1 cellular context compared by ENCODE assay signal in the genomic region with DNA sequence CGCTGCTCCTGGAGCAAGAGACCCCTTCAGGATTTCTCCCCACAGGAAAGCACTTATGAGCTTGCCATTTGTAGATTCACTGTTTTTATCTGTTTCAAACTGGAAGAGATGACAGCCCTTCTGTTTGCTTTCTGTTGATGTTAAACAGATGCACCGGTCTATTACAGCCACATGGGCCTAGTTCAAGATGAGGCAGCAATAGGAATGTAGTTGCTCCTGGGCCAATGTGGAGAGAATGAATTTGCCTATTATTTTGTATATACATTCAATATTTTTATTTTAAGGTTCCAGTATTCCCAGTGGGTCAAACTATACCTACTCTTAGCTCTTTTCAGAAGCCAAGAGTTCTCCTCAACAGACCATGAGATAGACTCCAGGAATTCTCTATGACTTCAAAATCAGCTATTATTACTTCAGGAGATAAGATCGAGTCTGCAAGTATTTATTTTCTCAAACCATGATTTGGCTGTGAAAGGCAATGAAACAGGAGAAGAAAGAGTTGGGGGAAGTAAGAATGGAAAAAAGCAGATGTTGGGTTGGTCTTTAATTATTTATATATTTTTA.
TF ChIP-seq lines count a peak whose summit lies in the region.

No MANE protein-coding gene starts in this region.

TF ChIP-seq in SK-N-SH, 30 proteins besides CTCF, POLR2A, EP300 and RAD21 (continued from another document):
- TF ChIP-seq, protein P1, sequence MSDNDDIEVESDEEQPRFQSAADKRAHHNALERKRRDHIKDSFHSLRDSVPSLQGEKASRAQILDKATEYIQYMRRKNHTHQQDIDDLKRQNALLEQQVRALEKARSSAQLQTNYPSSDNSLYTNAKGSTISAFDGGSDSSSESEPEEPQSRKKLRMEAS (IDR thresholded peaks at IDR 0.05; ENCODE audit: low read depth): no peak
- peak; percentile 92 for TF ChIP-seq TCF12 (IDR thresholded peaks at IDR 0.05)
- TF ChIP-seq GATA2 (CRISPR knock-in tag; IDR thresholded peaks at IDR 0.05): peak; percentile 92
- no peak for TF ChIP-seq EZH2phosphoT487 (IDR thresholded peaks at IDR 0.05; ENCODE audit: borderline replicate concordance, low read depth)
- TF ChIP-seq JUND (IDR thresholded peaks at IDR 0.05): peak; percentile 26; the same call in 1 of the 2 replicates
- TF ChIP-seq, protein P2, sequence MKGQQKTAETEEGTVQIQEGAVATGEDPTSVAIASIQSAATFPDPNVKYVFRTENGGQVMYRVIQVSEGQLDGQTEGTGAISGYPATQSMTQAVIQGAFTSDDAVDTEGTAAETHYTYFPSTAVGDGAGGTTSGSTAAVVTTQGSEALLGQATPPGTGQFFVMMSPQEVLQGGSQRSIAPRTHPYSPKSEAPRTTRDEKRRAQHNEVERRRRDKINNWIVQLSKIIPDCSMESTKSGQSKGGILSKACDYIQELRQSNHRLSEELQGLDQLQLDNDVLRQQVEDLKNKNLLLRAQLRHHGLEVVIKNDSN (IDR thresholded peaks at IDR 0.05; ENCODE audit: borderline replicate concordance, low read depth): no peak
- TF ChIP-seq RXRA (IDR thresholded peaks at IDR 0.05; ENCODE audit: borderline replicate concordance, low read depth): no peak
- TF ChIP-seq FOXJ3 (CRISPR knock-in tag; IDR thresholded peaks at IDR 0.05): peak; percentile 78; the same call in 1 of the 2 replicates
- TF ChIP-seq, protein P3, sequence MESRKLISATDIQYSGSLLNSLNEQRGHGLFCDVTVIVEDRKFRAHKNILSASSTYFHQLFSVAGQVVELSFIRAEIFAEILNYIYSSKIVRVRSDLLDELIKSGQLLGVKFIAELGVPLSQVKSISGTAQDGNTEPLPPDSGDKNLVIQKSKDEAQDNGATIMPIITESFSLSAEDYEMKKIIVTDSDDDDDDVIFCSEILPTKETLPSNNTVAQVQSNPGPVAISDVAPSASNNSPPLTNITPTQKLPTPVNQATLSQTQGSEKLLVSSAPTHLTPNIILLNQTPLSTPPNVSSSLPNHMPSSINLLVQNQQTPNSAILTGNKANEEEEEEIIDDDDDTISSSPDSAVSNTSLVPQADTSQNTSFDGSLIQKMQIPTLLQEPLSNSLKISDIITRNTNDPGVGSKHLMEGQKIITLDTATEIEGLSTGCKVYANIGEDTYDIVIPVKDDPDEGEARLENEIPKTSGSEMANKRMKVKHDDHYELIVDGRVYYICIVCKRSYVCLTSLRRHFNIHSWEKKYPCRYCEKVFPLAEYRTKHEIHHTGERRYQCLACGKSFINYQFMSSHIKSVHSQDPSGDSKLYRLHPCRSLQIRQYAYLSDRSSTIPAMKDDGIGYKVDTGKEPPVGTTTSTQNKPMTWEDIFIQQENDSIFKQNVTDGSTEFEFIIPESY (IDR thresholded peaks at IDR 0.05; ENCODE audit: borderline replicate concordance, low read depth): no peak
- no peak for TF ChIP-seq SIN3A (IDR thresholded peaks at IDR 0.05; ENCODE audit: borderline replicate concordance, low read depth, low read length)
- TF ChIP-seq NFIC (IDR thresholded peaks at IDR 0.05; ENCODE audit: borderline replicate concordance): no peak; the same call in 1 of the 2 replicates
- TF ChIP-seq SMC3 (IDR thresholded peaks at IDR 0.05; ENCODE audit: low read depth, low read length): no peak
- TF ChIP-seq NRF1 (IDR thresholded peaks at IDR 0.05; ENCODE audit: low read depth, low read length): no peak
- peak; percentile 90 for TF ChIP-seq RCOR1 (IDR thresholded peaks at IDR 0.05; ENCODE audit: low read length)
- peak; percentile 74 for TF ChIP-seq CHD2 (IDR thresholded peaks at IDR 0.05; ENCODE audit: low read length, partially characterized antibody)
- TF ChIP-seq RFX5 (IDR thresholded peaks at IDR 0.05; ENCODE audit: low read length): no peak
TF ChIP-seq in SK-N-SH: peak in this region for 9.
